27 cellular contexts compared by ENCODE assay signal in the genomic region with DNA sequence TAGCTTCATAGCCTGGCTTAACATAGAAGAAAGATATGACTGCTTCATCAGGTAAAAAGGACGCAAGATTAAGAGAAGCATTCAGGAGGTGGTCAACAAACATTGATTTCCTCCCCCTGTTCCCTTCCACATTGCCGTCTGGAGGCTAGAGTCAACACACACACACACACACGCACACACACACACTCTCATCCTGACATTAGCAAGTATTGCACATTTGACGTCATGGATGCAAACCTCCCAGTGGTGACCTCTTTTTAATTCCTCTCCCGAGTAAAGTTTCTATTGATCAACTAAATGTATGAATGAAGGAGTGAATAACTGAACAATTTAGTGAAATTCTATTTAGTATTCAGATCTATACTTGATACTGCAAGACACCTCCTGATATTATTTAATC.
DNase-seq lines count a peak whose midpoint lies in the region; ATAC-seq, FAIRE-seq and TF ChIP-seq lines count a peak whose summit lies in the region.
"Had no signal": no experiment of that assay in that cellular context is flagged by ENCODE, and none has a peak within 500 bp of the region (broad histone marks: within the 10 kb centered on the region; RNA-seq: fewer than 3 reads in every experiment).

No MANE protein-coding gene starts in this region.

- no peak overlapping the region for H3K27ac Mint-ChIP-seq in endothelial cell (ENCODE audit: unreplicated experiment)
- H3K27ac Mint-ChIP-seq in T-helper 17 cell = no peak overlapping the region
- H3K27ac Mint-ChIP-seq: CD14-positive monocyte; CD4-positive, alpha-beta memory T cell; CD4-positive, CD25-positive, alpha-beta regulatory T cell; CD8-positive, alpha-beta memory T cell had no signal

- TF ChIP-seq RAD21 in HepG2 (CRISPR knock-in tag; IDR thresholded peaks at IDR 0.05) = no peak

- no TSS peak for BruUV-seq in HepG2 (replicated peaks; lab: Mats Ljungman, UMichigan)

- no peak for DNase-seq in HepG2 (ENCODE audit: low spot score)
- DNase-seq in right lobe of liver = no peak
- peak; percentile 8 for DNase-seq in endothelial cell (ENCODE audit: low spot score)
- DNase-seq in NCI-H1092 treated with DMSO at 0.1 percent for 48 hours (lab: John Stamatoyannopoulos, UW) = no peak
- DNase-seq in T-helper 17 cell = no peak
- DNase-seq: 8988T; ACHN; BE2C; C1 segment of cervical spinal cord; CD4-positive, alpha-beta memory T cell; CD4-positive, CD25-positive, alpha-beta regulatory T cell; CD8-positive, alpha-beta memory T cell; COR-L47; DMS 273 treated with DMSO at 0.1 percent for 48 hours; DMS153; DMS79; DND-41; EL; GDM1 had no signal

- TF ChIP-seq POLR2A in HepG2 (IDR thresholded peaks at IDR 0.05; ENCODE audit: insufficient read depth in 1 of 2, low read depth in 2 of 2, low read length in 2 of 2) (no peak), right lobe of liver (IDR thresholded peaks at IDR 0.05) (no peak)

- H4K20me1 ChIP-seq in HepG2 (ENCODE audit: insufficient read depth, low read length) (no peaks in the 10 kb centered on the region), OCI-LY3 (ENCODE audit: insufficient read depth, low read length) (no peaks in the 10 kb centered on the region)
- H4K20me1 ChIP-seq: BLaER1 had no signal

- CTCF ChIA-PET in HepG2 (lab: Yijun Ruan, JAX; ENCODE audit: low intra/inter-chr PET ratio, low total read pairs) = no interaction called here

- TF ChIP-seq CTCF in HepG2 (CRISPR knock-in tag; IDR thresholded peaks at IDR 0.05) (no peak), right lobe of liver (IDR thresholded peaks at IDR 0.05) (no peak), OCI-LY3 (IDR thresholded peaks at IDR 0.05; ENCODE audit: low read depth, low read length) (no peak), endothelial cell (IDR thresholded peaks at IDR 0.05; ENCODE audit: unreplicated experiment) (no peak)

- H3K27ac ChIP-seq in HepG2 (ENCODE audit: extremely low read length, insufficient read depth, low read length) = no peak overlapping the region
- H3K27ac ChIP-seq in right lobe of liver = no peak overlapping the region
- no peak overlapping the region for H3K27ac ChIP-seq in OCI-LY3 (ENCODE audit: low read length)
- H3K27ac ChIP-seq: BLaER1 had no signal

- H3K4me3 ChIP-seq in HepG2 (replicated peaks in 1 of 3; ENCODE audit: insufficient read depth in 1 of 3, low read depth in 2 of 3, low read length in 3 of 3) (no peak overlapping the region), right lobe of liver (no peak overlapping the region), OCI-LY3 (ENCODE audit: low read length) (no peak overlapping the region)
- H3K4me3 ChIP-seq: BLaER1, GM12878 had no signal

- no peak for FAIRE-seq in HepG2 (lab: Jason Lieb, UNC)
- FAIRE-seq: A204.1, GM12878, GM12892, GM18507 had no signal

- H3K9me3 ChIP-seq in HepG2 (ENCODE audit: low read length) (no peaks in the 10 kb centered on the region), right lobe of liver (no peaks in the 10 kb centered on the region), OCI-LY3 (ENCODE audit: insufficient read depth, low read length) (no peaks in the 10 kb centered on the region), T-helper 17 cell (ENCODE audit: control insufficient read depth, low read length, poor library complexity, severe bottlenecking) (no peaks in the 10 kb centered on the region)
- H3K9me3 ChIP-seq: BE2C, BLaER1 had no signal

- H3K79me2 ChIP-seq in HepG2 (ENCODE audit: insufficient read depth, low read length) (no peaks in the 10 kb centered on the region), OCI-LY3 (ENCODE audit: low read length) (no peaks in the 10 kb centered on the region)

- H3K4me1 ChIP-seq in HepG2 (ENCODE audit: insufficient read depth, low read length) (no peaks in the 10 kb centered on the region), right lobe of liver (no peaks in the 10 kb centered on the region), OCI-LY3 (ENCODE audit: low read length) (peaks cover 14% of the 10 kb centered on the region)
- H3K4me1 ChIP-seq: BE2C, BLaER1 had no signal

- no peak overlapping the region for H3K4me2 ChIP-seq in HepG2 (ENCODE audit: low read depth, low read length)
- peak overlapping the region; percentile 21; the same call in 1 of the 2 replicates for H3K4me2 ChIP-seq in OCI-LY3 (ENCODE audit: low read length)
- H3K4me2 ChIP-seq: BLaER1 had no signal

- H3K27me3 Mint-ChIP-seq in endothelial cell (ENCODE audit: unreplicated experiment) = no peaks in the 10 kb centered on the region
- H3K27me3 Mint-ChIP-seq in T-helper 17 cell = no peaks in the 10 kb centered on the region
- H3K27me3 Mint-ChIP-seq: CD4-positive, alpha-beta memory T cell; CD4-positive, CD25-positive, alpha-beta regulatory T cell; CD8-positive, alpha-beta memory T cell had no signal

- peaks cover 2% of the 10 kb centered on the region for H3K4me1 Mint-ChIP-seq in endothelial cell (ENCODE audit: unreplicated experiment)
- no peaks in the 10 kb centered on the region for H3K4me1 Mint-ChIP-seq in T-helper 17 cell
- H3K4me1 Mint-ChIP-seq: CD14-positive monocyte; CD4-positive, alpha-beta memory T cell; CD4-positive, CD25-positive, alpha-beta regulatory T cell; CD8-positive, alpha-beta memory T cell had no signal

- no peaks in the 10 kb centered on the region for H3K9me3 Mint-ChIP-seq in endothelial cell (ENCODE audit: unreplicated experiment)

- H2AFZ ChIP-seq in HepG2 (ENCODE audit: low read length) (no peak overlapping the region), OCI-LY3 (ENCODE audit: low read depth, low read length) (no peak overlapping the region)

- H3K9ac ChIP-seq in HepG2 (ENCODE audit: insufficient read depth, low read depth, low read length) (no peak overlapping the region), OCI-LY3 (ENCODE audit: low read length) (no peak overlapping the region)
- H3K9ac ChIP-seq: BLaER1 had no signal

- WGBS in HepG2 (ENCODE audit: low lambda C conversion rate) = 3% methylated on average over 5 of the region's 5 CpGs
- 41% methylated on average over 5 of the region's 5 CpGs for WGBS in right lobe of liver (ENCODE audit: insufficient coverage, low coverage, low lambda C conversion rate, missing lambda C conversion rate)

- no peak for ATAC-seq in HepG2
- no peak for ATAC-seq in right lobe of liver
- ATAC-seq in HG03520 (IDR thresholded peaks at IDR 0.05; ENCODE audit: unreplicated experiment) = no peak
- no peak for ATAC-seq in T-helper 17 cell

- H3K36me3 ChIP-seq in HepG2 (replicated peaks in 1 of 2; ENCODE audit: control insufficient read depth in 1 of 2, insufficient read depth in 2 of 2, low read length in 2 of 2) = no peaks in the 10 kb centered on the region
- no peaks in the 10 kb centered on the region for H3K36me3 ChIP-seq in right lobe of liver
- H3K36me3 ChIP-seq in OCI-LY3 (replicated peaks; ENCODE audit: low read depth, low read length) = no peaks in the 10 kb centered on the region
- H3K36me3 ChIP-seq: BE2C, BLaER1 had no signal

- intact Hi-C loops in HepG2 (cut with micrococcal nuclease; ENCODE audit: unreplicated experiment) = loop anchor here (5.0 kb wide), 1 partner anchor 1021 kb away; no protein-coding TSS in a partner anchor
- intact Hi-C loops in right lobe of liver (cut with DNase I) = no loop called here

- H3K4me3 Mint-ChIP-seq in endothelial cell (ENCODE audit: unreplicated experiment) (no peak overlapping the region), T-helper 17 cell (no peak overlapping the region)
- H3K4me3 Mint-ChIP-seq: CD14-positive monocyte; CD4-positive, alpha-beta memory T cell; CD4-positive, CD25-positive, alpha-beta regulatory T cell; CD8-positive, alpha-beta memory T cell had no signal

- POLR2A ChIA-PET in HepG2 (lab: Yijun Ruan, JAX) = no interaction called here

- H3K36me3 Mint-ChIP-seq in endothelial cell (ENCODE audit: low read depth, unreplicated experiment) = no peaks in the 10 kb centered on the region
- no peaks in the 10 kb centered on the region for H3K36me3 Mint-ChIP-seq in T-helper 17 cell (ENCODE audit: low read depth)
- H3K36me3 Mint-ChIP-seq: CD14-positive monocyte; CD4-positive, alpha-beta memory T cell; CD4-positive, CD25-positive, alpha-beta regulatory T cell; CD8-positive, alpha-beta memory T cell had no signal

- TF ChIP-seq EP300 in HepG2 (IDR thresholded peaks at IDR 0.05; ENCODE audit: low read depth in 2 of 2, low read length in 2 of 2) (no peak), HepG2 (CRISPR knock-in tag; IDR thresholded peaks at IDR 0.05; ENCODE audit: borderline replicate concordance) (no peak)

- in situ Hi-C loops in HepG2 (cut with HindIII; ENCODE audit: extremely low pct_ligation_motif_present, low pct_unique_long_range_greater_than_20kb) = no loop called here

- H3K27me3 ChIP-seq in HepG2 (ENCODE audit: control insufficient read depth in 1 of 2, insufficient read depth in 2 of 2, low read length in 2 of 2) (no peaks in the 10 kb centered on the region), right lobe of liver (no peaks in the 10 kb centered on the region), OCI-LY3 (ENCODE audit: low read depth, low read length) (no peaks in the 10 kb centered on the region)
- H3K27me3 ChIP-seq: BE2C, BLaER1 had no signal

TF ChIP-seq in HepG2, 621 proteins besides CTCF, POLR2A, EP300 and RAD21:
- peak; percentile 59; the same call in 1 of the 2 replicates for TF ChIP-seq CREB1 (IDR thresholded peaks at IDR 0.05)
- TF ChIP-seq CREB1 (CRISPR knock-in tag; IDR thresholded peaks at IDR 0.05) = no peak
- no peak for TF ChIP-seq ZNF136 (CRISPR knock-in tag; IDR thresholded peaks at IDR 0.05; ENCODE audit: low read depth)
- no peak for TF ChIP-seq ZNF839 (CRISPR knock-in tag; IDR thresholded peaks at IDR 0.05; ENCODE audit: borderline replicate concordance)
- no peak for TF ChIP-seq ZNF75D (CRISPR knock-in tag; IDR thresholded peaks at IDR 0.05; ENCODE audit: borderline replicate concordance)
